Comparison of ENCODE assay signal across 18 cellular contexts in the genomic region with DNA sequence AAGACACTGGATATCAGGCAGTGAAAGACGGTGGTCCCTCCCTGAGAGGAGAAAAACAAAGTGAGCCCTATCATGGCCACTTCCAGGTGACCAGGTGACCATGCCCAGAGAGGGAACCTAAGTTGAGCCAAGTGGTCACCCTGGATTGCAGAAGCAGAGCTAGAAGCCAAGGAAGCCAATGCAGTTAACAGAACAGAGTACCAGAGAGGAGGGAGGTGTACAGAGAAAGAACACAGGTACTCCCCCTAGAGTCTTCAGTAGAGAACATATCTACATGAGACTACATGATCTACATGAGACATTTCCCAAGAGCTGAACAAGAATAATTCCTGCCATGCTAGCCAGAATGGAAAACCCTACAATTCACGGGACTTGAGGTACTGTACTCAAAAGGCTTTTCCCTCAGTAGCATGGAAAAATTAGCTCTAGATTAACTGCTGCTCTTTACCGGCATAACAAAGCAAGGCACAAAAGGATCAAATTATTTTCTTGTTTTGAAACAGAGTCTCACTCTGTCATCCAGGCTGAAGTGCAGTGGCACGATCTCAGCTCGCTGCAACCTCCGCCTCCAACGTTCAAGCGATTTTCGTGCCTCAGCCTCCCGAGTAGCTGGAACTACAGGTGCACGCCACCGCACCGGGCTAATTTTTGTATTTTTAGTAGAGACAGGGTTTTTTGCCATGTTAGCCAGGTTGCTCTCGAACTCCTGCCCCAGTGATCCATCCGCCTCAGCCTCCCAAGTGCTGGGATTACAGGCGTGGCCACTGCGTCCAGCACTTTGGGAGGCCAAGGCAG. TPM values are rescaled to one million over a fixed set of nuclear protein-coding genes. Genes with fewer than 3 reads are reported as not detected.
DNase-seq lines count a peak whose midpoint lies in the region; ATAC-seq and TF ChIP-seq lines count a peak whose summit lies in the region.
"Had no signal": no experiment of that assay in that cellular context is flagged by ENCODE, and none has a peak within 500 bp of the region (broad histone marks: within the 10 kb centered on the region; RNA-seq: fewer than 3 reads in every experiment).

No MANE protein-coding gene starts in this region.

- H3K9me3 ChIP-seq in RWPE2 (ENCODE audit: severe bottlenecking), result no peaks in the 10 kb centered on the region
- H3K9me3 ChIP-seq in left lung, result no peaks in the 10 kb centered on the region
- H3K9me3 ChIP-seq: upper lobe of right lung had no signal

- in situ Hi-C loops in ACHN (cut with HindIII; ENCODE audit: low pct_ligation_motif_present, low pct_unique_long_range_greater_than_20kb, low sequenced_read_pairs), result no loop called here

- no peak overlapping the region for H3K4me3 Mint-ChIP-seq in osteocyte (ENCODE audit: unreplicated experiment)
- H3K4me3 Mint-ChIP-seq: activated naive CD8-positive, alpha-beta T cell treated with anti-CD3 and anti-CD28 coated beads, Interleukin-2, amount 10 ng/mL, durations not matched to agents 7 days and 5 days; B cell; central memory CD8-positive, alpha-beta T cell had no signal

- no peaks in the 10 kb centered on the region for H3K27me3 ChIP-seq in RWPE2 (ENCODE audit: insufficient read depth, poor library complexity, severe bottlenecking)
- no peaks in the 10 kb centered on the region for H3K27me3 ChIP-seq in foreskin keratinocyte
- H3K27me3 ChIP-seq in left lung, result no peaks in the 10 kb centered on the region
- H3K27me3 ChIP-seq: upper lobe of right lung had no signal

- H3K4me1 ChIP-seq in RWPE2 (ENCODE audit: insufficient read depth, poor library complexity, severe bottlenecking), result no peaks in the 10 kb centered on the region
- H3K4me1 ChIP-seq in foreskin keratinocyte, result no peaks in the 10 kb centered on the region
- H3K4me1 ChIP-seq in left lung, result no peaks in the 10 kb centered on the region

- H3K27me3 Mint-ChIP-seq in osteocyte (ENCODE audit: unreplicated experiment), result no peaks in the 10 kb centered on the region
- H3K27me3 Mint-ChIP-seq: activated naive CD8-positive, alpha-beta T cell treated with anti-CD3 and anti-CD28 coated beads, Interleukin-2, amount 10 ng/mL, durations not matched to agents 7 days and 5 days; B cell; central memory CD8-positive, alpha-beta T cell had no signal

- H3K4me1 Mint-ChIP-seq in osteocyte (ENCODE audit: unreplicated experiment), result peaks cover 15% of the 10 kb centered on the region

- H3K36me3 ChIP-seq in RWPE2 (ENCODE audit: low read depth), result no peaks in the 10 kb centered on the region
- no peaks in the 10 kb centered on the region for H3K36me3 ChIP-seq in left lung
- H3K36me3 ChIP-seq: upper lobe of right lung had no signal

- TF ChIP-seq CTCF in RWPE2 (IDR thresholded peaks at IDR 0.05; ENCODE audit: poor library complexity, severe bottlenecking) (peak; percentile 5), foreskin keratinocyte (conservative IDR thresholded peaks at IDR 0.05) (peak; percentile 29), osteocyte (IDR thresholded peaks at IDR 0.05) (no peak), left lung (IDR thresholded peaks at IDR 0.05) (no peak)

- DNase-seq in ACHN (peak; percentile 12), HCEC 1CT (peak; percentile 31), RWPE2 (ENCODE audit: low spot score) (no peak), foreskin keratinocyte (no peak), NCI-H1092 (lab: John Stamatoyannopoulos, UW) (no peak), osteocyte (ENCODE audit: extremely low spot score, unreplicated experiment) (no peak), left lung (no peak), NCI-H2107 (lab: John Stamatoyannopoulos, UW) (no peak)
- DNase-seq: activated naive CD8-positive, alpha-beta T cell treated with anti-CD3 and anti-CD28 coated beads, Interleukin-2, amount 10 ng/mL, durations not matched to agents 7 days and 5 days; activated T-cell treated with anti-CD3 and anti-CD28 coated beads, Interleukin-2, amount 50 U/mL, for 48 hours; GM23248; NCI-H1694 treated with DMSO at 0.1 percent for 48 hours; NCI-H524 treated with DMSO at 0.1 percent for 48 hours; stimulated activated CD4-positive, alpha-beta T cell treated with anti-CD3 and anti-CD28 coated beads, Interleukin-4, amount 100 ng/mL, for 4 hours; T1000; upper lobe of right lung had no signal

- no peak overlapping the region for H3K27ac ChIP-seq in RWPE2 (ENCODE audit: poor library complexity, severe bottlenecking)
- no peak overlapping the region for H3K27ac ChIP-seq in foreskin keratinocyte
- H3K27ac ChIP-seq in left lung, result no peak overlapping the region
- H3K27ac ChIP-seq: GM23248, upper lobe of right lung had no signal

- no peaks in the 10 kb centered on the region for H3K9me3 Mint-ChIP-seq in osteocyte (ENCODE audit: unreplicated experiment)
- H3K9me3 Mint-ChIP-seq: activated naive CD8-positive, alpha-beta T cell treated with anti-CD3 and anti-CD28 coated beads, Interleukin-2, amount 10 ng/mL, durations not matched to agents 7 days and 5 days; central memory CD8-positive, alpha-beta T cell had no signal

- intact Hi-C loops in left lung (cut with DNase I), result no loop called here

- peaks cover 4% of the 10 kb centered on the region for H3K36me3 Mint-ChIP-seq in osteocyte (ENCODE audit: unreplicated experiment)
- H3K36me3 Mint-ChIP-seq: activated naive CD8-positive, alpha-beta T cell treated with anti-CD3 and anti-CD28 coated beads, Interleukin-2, amount 10 ng/mL, durations not matched to agents 7 days and 5 days had no signal

- H3K4me3 ChIP-seq in RWPE2 (ENCODE audit: severe bottlenecking) (no peak overlapping the region), left lung (no peak overlapping the region)
- H3K4me3 ChIP-seq: GM23248, upper lobe of right lung had no signal

- no peak overlapping the region for H3K27ac Mint-ChIP-seq in osteocyte (ENCODE audit: unreplicated experiment)
- H3K27ac Mint-ChIP-seq: activated naive CD8-positive, alpha-beta T cell treated with anti-CD3 and anti-CD28 coated beads, Interleukin-2, amount 10 ng/mL, durations not matched to agents 7 days and 5 days; B cell had no signal

- no peak for ATAC-seq in RWPE2 (ENCODE audit: low read depth)
- peak; percentile 21 for ATAC-seq in foreskin keratinocyte
- no peak for ATAC-seq in left lung
- ATAC-seq: upper lobe of right lung had no signal

RNA-seq across cellular contexts. Expression of gene ROCK2, which starts 23.5 kb away (rescaled TPM):
- total RNA-seq in foreskin keratinocyte (31.2 and 32.6 TPM in 2 replicates), osteocyte (49.6 and 56.4 TPM in 2 replicates), left lung (10 to 100 TPM; 49.4 to 59.0 TPM)
- polyA plus RNA-seq in foreskin keratinocyte, result 3.8 and 4.9 TPM in 2 replicates

Comparison
In these comparisons a context has a peak if more than half of its experiments do, and no peak if none do; other contexts are left out.
1. DNase-seq: peak in ACHN (single experiment) and HCEC 1CT (single experiment); none in RWPE2 (single experiment), foreskin keratinocyte (0 of 2), NCI-H1092 (single experiment), osteocyte (single experiment), left lung (0 of 2) and NCI-H2107 (single experiment).
2. CTCF ChIP-seq: peak in RWPE2 (single experiment) and foreskin keratinocyte (single experiment); none in osteocyte (single experiment) and left lung (0 of 2).